ENCODE assay signal across 9 cellular contexts in the genomic region with DNA sequence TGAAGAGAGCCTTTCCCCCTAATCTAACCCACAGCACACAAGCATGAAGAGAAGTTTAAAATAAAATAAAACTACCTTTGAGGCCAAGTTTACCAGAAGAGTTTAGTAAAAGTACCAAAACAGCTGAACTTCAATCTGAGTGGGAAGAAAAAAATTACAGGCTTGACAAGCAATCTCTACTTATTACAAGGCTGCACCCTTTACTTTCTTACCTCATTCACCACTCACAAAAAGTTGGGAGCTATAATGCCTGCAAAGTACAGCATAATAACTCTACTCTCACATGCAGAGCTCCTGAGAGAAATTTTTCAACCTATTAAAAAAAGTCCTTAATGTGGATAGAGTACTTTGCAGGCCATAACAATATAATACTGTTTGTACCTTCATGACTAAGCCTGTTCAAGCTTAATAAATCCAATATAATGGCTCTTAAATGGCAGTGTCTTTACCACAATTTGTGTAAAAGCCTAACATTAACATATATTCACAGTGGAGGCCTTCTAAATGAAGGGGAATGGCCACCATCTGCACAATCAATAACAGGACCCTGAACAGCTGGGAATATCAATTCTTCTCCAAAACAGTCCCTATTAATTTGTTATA.
DNase-seq lines count a peak whose midpoint lies in the region; ATAC-seq, FAIRE-seq and TF ChIP-seq lines count a peak whose summit lies in the region.
"Had no signal": no experiment of that assay in that cellular context is flagged by ENCODE, and none has a peak within 500 bp of the region (broad histone marks: within the 10 kb centered on the region; RNA-seq: fewer than 3 reads in every experiment).

No MANE protein-coding gene starts in this region.

- H3K4me1 ChIP-seq in Karpas-422 (ENCODE audit: low read length) (peaks cover 84% of the 10 kb centered on the region), HepG2 (ENCODE audit: insufficient read depth, low read length) (peaks cover 63% of the 10 kb centered on the region), thoracic aorta (ENCODE audit: control insufficient read depth in 1 of 2, low read depth in 2 of 2) (peaks cover 31 to 50% of the 10 kb centered on the region in 2 donors)
- peaks cover 5% of the 10 kb centered on the region for H3K4me1 ChIP-seq in effector memory CD4-positive, alpha-beta T cell (ENCODE audit: control insufficient read depth, insufficient read depth, low read length, poor library complexity, severe bottlenecking)

- H3K9me2 ChIP-seq in Karpas-422 (replicated peaks; ENCODE audit: insufficient read depth, low read length), result no peaks in the 10 kb centered on the region

- peak overlapping the region; percentile 98 for H3K27ac ChIP-seq in Karpas-422 (ENCODE audit: low read length)
- H3K27ac ChIP-seq in HepG2 (ENCODE audit: extremely low read length, insufficient read depth, low read length), result no peak overlapping the region
- H3K27ac ChIP-seq in thoracic aorta, result peak overlapping the region; percentile 84 to 91
- H3K27ac ChIP-seq in effector memory CD4-positive, alpha-beta T cell (ENCODE audit: insufficient read depth, low read length, poor library complexity, severe bottlenecking), result no peak overlapping the region

- POLR2A ChIA-PET in HepG2 (lab: Yijun Ruan, JAX), result interaction anchor here (3.4 kb wide), 1 partner anchor 17 kb away, joined by 27 read pairs; no protein-coding TSS in a partner anchor

- CTCF ChIA-PET in HepG2 (lab: Yijun Ruan, JAX; ENCODE audit: low intra/inter-chr PET ratio, low total read pairs), result no interaction called here

- H3K9me3 ChIP-seq in Karpas-422 (ENCODE audit: low read length), result no peaks in the 10 kb centered on the region
- H3K9me3 ChIP-seq in HepG2 (ENCODE audit: low read length), result no peaks in the 10 kb centered on the region
- H3K9me3 ChIP-seq in thoracic aorta, result no peaks in the 10 kb centered on the region
- H3K9me3 ChIP-seq in effector memory CD4-positive, alpha-beta T cell (ENCODE audit: control insufficient read depth, low read length), result no peaks in the 10 kb centered on the region

- H3K79me2 ChIP-seq in Karpas-422 (ENCODE audit: low read length) (peaks cover 48% of the 10 kb centered on the region), HepG2 (ENCODE audit: insufficient read depth, low read length) (peaks cover 33% of the 10 kb centered on the region)

- no peak for TF ChIP-seq RAD21 in HepG2 (CRISPR knock-in tag; IDR thresholded peaks at IDR 0.05)

- in situ Hi-C loops in astrocyte of the cerebellum (cut with HindIII; ENCODE audit: low sequenced_read_pairs) (no loop called here), HepG2 (cut with HindIII; ENCODE audit: extremely low pct_ligation_motif_present, low pct_unique_long_range_greater_than_20kb) (no loop called here)

- TF ChIP-seq EP300 in HepG2 (IDR thresholded peaks at IDR 0.05; ENCODE audit: low read depth in 2 of 2, low read length in 2 of 2), result no peak
- no peak for TF ChIP-seq EP300 in HepG2 (CRISPR knock-in tag; IDR thresholded peaks at IDR 0.05; ENCODE audit: borderline replicate concordance)

- ATAC-seq in HepG2 (no peak), thoracic aorta (ENCODE audit: insufficient number of reproducible peaks, low FRiP score, low read depth) (no peak), HG02870 (IDR thresholded peaks at IDR 0.05; ENCODE audit: unreplicated experiment) (no peak)

- H3K4me2 ChIP-seq in Karpas-422 (ENCODE audit: low read depth, low read length, poor library complexity, severe bottlenecking) (peak overlapping the region; percentile 88), HepG2 (ENCODE audit: low read depth, low read length) (peak overlapping the region; percentile 79)

- H3K36me3 ChIP-seq in Karpas-422 (ENCODE audit: insufficient read depth, low read length) (peaks cover 18% of the 10 kb centered on the region), HepG2 (replicated peaks in 1 of 2; ENCODE audit: control insufficient read depth in 1 of 2, insufficient read depth in 2 of 2, low read length in 2 of 2) (peaks cover 6 to 14% of the 10 kb centered on the region in 2 experiments), thoracic aorta (peaks cover 18% of the 10 kb centered on the region)
- H3K36me3 ChIP-seq in effector memory CD4-positive, alpha-beta T cell (ENCODE audit: control insufficient read depth, insufficient read depth, low read length), result no peaks in the 10 kb centered on the region

- DNase-seq in Karpas-422 (peak; percentile 65), astrocyte of the cerebellum (ENCODE audit: low read depth) (no peak), HepG2 (ENCODE audit: low spot score) (no peak), thoracic aorta (ENCODE audit: low spot score) (no peak), NCI-H2029 treated with DMSO at 0.1 percent for 48 hours (lab: John Stamatoyannopoulos, UW) (no peak), epidermal melanocyte (ENCODE audit: insufficient read length, low spot score) (no peak)
- DNase-seq in effector memory CD4-positive, alpha-beta T cell, result no peak
- DNase-seq: DND-41 had no signal

- H2AFZ ChIP-seq in Karpas-422 (ENCODE audit: low read length) (no peak overlapping the region), HepG2 (ENCODE audit: low read length) (no peak overlapping the region)

- intact Hi-C loops in HepG2 (cut with micrococcal nuclease; ENCODE audit: unreplicated experiment), result loop anchor here (2.0 to 5.0 kb wide), 2 partner anchors 19 to 53 kb away; no protein-coding TSS in a partner anchor

- H4K20me1 ChIP-seq in Karpas-422 (ENCODE audit: insufficient read depth, low read depth, low read length), result no peaks in the 10 kb centered on the region
- no peaks in the 10 kb centered on the region for H4K20me1 ChIP-seq in HepG2 (ENCODE audit: insufficient read depth, low read length)

- FAIRE-seq in HepG2 (lab: Jason Lieb, UNC), result no peak

- H3K27me3 ChIP-seq in Karpas-422 (ENCODE audit: low read length), result no peaks in the 10 kb centered on the region
- no peaks in the 10 kb centered on the region; a peak in 1 of 5 replicates for H3K27me3 ChIP-seq in HepG2 (ENCODE audit: control insufficient read depth in 1 of 2, insufficient read depth in 2 of 2, low read length in 2 of 2)
- H3K27me3 ChIP-seq in thoracic aorta (replicated peaks; ENCODE audit: insufficient read depth), result no peaks in the 10 kb centered on the region
- no peaks in the 10 kb centered on the region for H3K27me3 ChIP-seq in effector memory CD4-positive, alpha-beta T cell (replicated peaks; ENCODE audit: control insufficient read depth, insufficient read depth, low read length, poor library complexity, severe bottlenecking)

- no TSS peak for BruUV-seq in HepG2 (replicated peaks; lab: Mats Ljungman, UMichigan)

- peak overlapping the region; percentile 70 for H3K4me3 ChIP-seq in Karpas-422 (ENCODE audit: low read length)
- peak overlapping the region; percentile 55 for H3K4me3 ChIP-seq in astrocyte of the cerebellum (ENCODE audit: low read depth, low read length)
- H3K4me3 ChIP-seq in HepG2 (replicated peaks in 1 of 3; ENCODE audit: insufficient read depth in 1 of 3, low read depth in 2 of 3, low read length in 3 of 3), result peak overlapping the region in 2 of 3 experiments; percentile 24 to 26; a peak in 3 of 6 replicates
- peak overlapping the region; percentile 76 for H3K4me3 ChIP-seq in thoracic aorta
- no peak overlapping the region for H3K4me3 ChIP-seq in effector memory CD4-positive, alpha-beta T cell (ENCODE audit: insufficient read depth, low read depth, low read length, poor library complexity, severe bottlenecking)

- TF ChIP-seq CTCF in astrocyte of the cerebellum (IDR thresholded peaks at IDR 0.05; ENCODE audit: low read depth, low read length, missing control alignments) (no peak), HepG2 (CRISPR knock-in tag; IDR thresholded peaks at IDR 0.05) (no peak), thoracic aorta (IDR thresholded peaks at IDR 0.05) (no peak)

- TF ChIP-seq POLR2A in HepG2 (IDR thresholded peaks at IDR 0.05; ENCODE audit: insufficient read depth in 1 of 2, low read depth in 2 of 2, low read length in 2 of 2), result no peak

- peak overlapping the region; percentile 77 for H3K9ac ChIP-seq in Karpas-422 (ENCODE audit: low read length)
- peak overlapping the region; percentile 25 for H3K9ac ChIP-seq in HepG2 (ENCODE audit: insufficient read depth, low read depth, low read length)

TF ChIP-seq in HepG2, 621 proteins besides CTCF, POLR2A, EP300 and RAD21:
- 0 out of 2 replicates have a peak, but pooled peaks have one; percentile 15 for TF ChIP-seq SAP130 (CRISPR knock-in tag; IDR thresholded peaks at IDR 0.05; ENCODE audit: low read depth)
- TF ChIP-seq, protein P1, sequence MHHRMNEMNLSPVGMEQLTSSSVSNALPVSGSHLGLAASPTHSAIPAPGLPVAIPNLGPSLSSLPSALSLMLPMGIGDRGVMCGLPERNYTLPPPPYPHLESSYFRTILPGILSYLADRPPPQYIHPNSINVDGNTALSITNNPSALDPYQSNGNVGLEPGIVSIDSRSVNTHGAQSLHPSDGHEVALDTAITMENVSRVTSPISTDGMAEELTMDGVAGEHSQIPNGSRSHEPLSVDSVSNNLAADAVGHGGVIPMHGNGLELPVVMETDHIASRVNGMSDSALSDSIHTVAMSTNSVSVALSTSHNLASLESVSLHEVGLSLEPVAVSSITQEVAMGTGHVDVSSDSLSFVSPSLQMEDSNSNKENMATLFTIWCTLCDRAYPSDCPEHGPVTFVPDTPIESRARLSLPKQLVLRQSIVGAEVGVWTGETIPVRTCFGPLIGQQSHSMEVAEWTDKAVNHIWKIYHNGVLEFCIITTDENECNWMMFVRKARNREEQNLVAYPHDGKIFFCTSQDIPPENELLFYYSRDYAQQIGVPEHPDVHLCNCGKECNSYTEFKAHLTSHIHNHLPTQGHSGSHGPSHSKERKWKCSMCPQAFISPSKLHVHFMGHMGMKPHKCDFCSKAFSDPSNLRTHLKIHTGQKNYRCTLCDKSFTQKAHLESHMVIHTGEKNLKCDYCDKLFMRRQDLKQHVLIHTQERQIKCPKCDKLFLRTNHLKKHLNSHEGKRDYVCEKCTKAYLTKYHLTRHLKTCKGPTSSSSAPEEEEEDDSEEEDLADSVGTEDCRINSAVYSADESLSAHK (CRISPR knock-in tag; IDR thresholded peaks at IDR 0.05; ENCODE audit: borderline replicate concordance), result no peak

Comparison
In these comparisons a context has a peak if more than half of its experiments do, and no peak if none do; other contexts are left out.
1. H3K27ac ChIP-seq: peak in Karpas-422 (single experiment) and thoracic aorta (2 of 2); none in HepG2 (single experiment) and effector memory CD4-positive, alpha-beta T cell (single experiment).